In genomic region chr11:124669193-124669592, GRCh38 we compare ENCODE assay signal across 1 cellular context.
A peak's percentile ranks its signal among the peaks of the same experiment; 100 is the strongest.
TF ChIP-seq lines count a peak whose summit lies in the region.

No MANE protein-coding gene starts in this region.

TF ChIP-seq in HEK293, 187 proteins besides CTCF, POLR2A, EP300 and RAD21 (continued from another document):
- TF ChIP-seq, protein P1, sequence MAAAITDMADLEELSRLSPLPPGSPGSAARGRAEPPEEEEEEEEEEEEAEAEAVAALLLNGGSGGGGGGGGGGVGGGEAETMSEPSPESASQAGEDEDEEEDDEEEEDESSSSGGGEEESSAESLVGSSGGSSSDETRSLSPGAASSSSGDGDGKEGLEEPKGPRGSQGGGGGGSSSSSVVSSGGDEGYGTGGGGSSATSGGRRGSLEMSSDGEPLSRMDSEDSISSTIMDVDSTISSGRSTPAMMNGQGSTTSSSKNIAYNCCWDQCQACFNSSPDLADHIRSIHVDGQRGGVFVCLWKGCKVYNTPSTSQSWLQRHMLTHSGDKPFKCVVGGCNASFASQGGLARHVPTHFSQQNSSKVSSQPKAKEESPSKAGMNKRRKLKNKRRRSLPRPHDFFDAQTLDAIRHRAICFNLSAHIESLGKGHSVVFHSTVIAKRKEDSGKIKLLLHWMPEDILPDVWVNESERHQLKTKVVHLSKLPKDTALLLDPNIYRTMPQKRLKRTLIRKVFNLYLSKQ (tag by site-specific recombination; IDR thresholded peaks at IDR 0.05; ENCODE audit: borderline replicate concordance) = no peak
- TF ChIP-seq ZNF114 (tag by site-specific recombination; IDR thresholded peaks at IDR 0.05) (no peak), ZNF292 (tag by site-specific recombination; IDR thresholded peaks at IDR 0.05; ENCODE audit: borderline replicate concordance, low read depth) (no peak), KLF9 (tag by site-specific recombination; IDR thresholded peaks at IDR 0.05; ENCODE audit: low read depth) (no peak), ZNF169 (tag by site-specific recombination; IDR thresholded peaks at IDR 0.05) (no peak), ZEB2 (tag by site-specific recombination; IDR thresholded peaks at IDR 0.05) (0 out of 2 replicates have a peak, but pooled peaks have one; percentile 32), SP7 (tag by site-specific recombination; IDR thresholded peaks at IDR 0.05) (0 out of 2 replicates have a peak, but pooled peaks have one; percentile 14), ZNF211 (tag by site-specific recombination; IDR thresholded peaks at IDR 0.05; ENCODE audit: low read depth) (no peak), PRDM1 (tag by site-specific recombination; IDR thresholded peaks at IDR 0.05) (peak; percentile 58; the same call in 1 of the 2 replicates), ZNF132 (tag by site-specific recombination; IDR thresholded peaks at IDR 0.05; ENCODE audit: borderline replicate concordance) (no peak), REST (tag by site-specific recombination; IDR thresholded peaks at IDR 0.05) (no peak), MYNN (tag by site-specific recombination; IDR thresholded peaks at IDR 0.05; ENCODE audit: borderline replicate concordance) (no peak), ZNF639 (tag by site-specific recombination; IDR thresholded peaks at IDR 0.05) (no peak), ZNF776 (tag by site-specific recombination; IDR thresholded peaks at IDR 0.05; ENCODE audit: borderline replicate concordance) (no peak), ZNF561 (tag by site-specific recombination; IDR thresholded peaks at IDR 0.05; ENCODE audit: borderline replicate concordance) (no peak), ZNF521 (tag by site-specific recombination; IDR thresholded peaks at IDR 0.05) (no peak), ZBTB20 (tag by site-specific recombination; IDR thresholded peaks at IDR 0.05) (no peak), ZBTB21 (tag by site-specific recombination; IDR thresholded peaks at IDR 0.05) (no peak)
- TF ChIP-seq, protein P2, sequence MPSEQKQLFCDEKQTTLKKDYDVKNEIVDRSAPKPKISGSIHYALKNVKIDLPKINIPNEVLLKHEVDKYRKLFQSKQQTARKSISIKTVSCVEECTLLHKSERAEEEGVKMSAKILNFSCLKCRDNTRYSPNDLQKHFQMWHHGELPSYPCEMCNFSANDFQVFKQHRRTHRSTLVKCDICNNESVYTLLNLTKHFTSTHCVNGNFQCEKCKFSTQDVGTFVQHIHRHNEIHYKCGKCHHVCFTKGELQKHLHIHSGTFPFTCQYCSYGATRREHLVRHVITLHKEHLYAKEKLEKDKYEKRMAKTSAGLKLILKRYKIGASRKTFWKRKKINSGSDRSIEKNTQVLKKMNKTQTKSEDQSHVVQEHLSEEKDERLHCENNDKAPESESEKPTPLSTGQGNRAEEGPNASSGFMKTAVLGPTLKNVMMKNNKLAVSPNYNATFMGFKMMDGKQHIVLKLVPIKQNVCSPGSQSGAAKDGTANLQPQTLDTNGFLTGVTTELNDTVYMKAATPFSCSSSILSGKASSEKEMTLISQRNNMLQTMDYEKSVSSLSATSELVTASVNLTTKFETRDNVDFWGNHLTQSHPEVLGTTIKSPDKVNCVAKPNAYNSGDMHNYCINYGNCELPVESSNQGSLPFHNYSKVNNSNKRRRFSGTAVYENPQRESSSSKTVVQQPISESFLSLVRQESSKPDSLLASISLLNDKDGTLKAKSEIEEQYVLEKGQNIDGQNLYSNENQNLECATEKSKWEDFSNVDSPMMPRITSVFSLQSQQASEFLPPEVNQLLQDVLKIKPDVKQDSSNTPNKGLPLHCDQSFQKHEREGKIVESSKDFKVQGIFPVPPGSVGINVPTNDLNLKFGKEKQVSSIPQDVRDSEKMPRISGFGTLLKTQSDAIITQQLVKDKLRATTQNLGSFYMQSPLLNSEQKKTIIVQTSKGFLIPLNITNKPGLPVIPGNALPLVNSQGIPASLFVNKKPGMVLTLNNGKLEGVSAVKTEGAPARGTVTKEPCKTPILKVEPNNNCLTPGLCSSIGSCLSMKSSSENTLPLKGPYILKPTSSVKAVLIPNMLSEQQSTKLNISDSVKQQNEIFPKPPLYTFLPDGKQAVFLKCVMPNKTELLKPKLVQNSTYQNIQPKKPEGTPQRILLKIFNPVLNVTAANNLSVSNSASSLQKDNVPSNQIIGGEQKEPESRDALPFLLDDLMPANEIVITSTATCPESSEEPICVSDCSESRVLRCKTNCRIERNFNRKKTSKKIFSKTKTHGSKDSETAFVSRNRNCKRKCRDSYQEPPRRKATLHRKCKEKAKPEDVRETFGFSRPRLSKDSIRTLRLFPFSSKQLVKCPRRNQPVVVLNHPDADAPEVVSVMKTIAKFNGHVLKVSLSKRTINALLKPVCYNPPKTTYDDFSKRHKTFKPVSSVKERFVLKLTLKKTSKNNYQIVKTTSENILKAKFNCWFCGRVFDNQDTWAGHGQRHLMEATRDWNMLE (tag by site-specific recombination; conservative IDR thresholded peaks at IDR 0.05; ENCODE audit: low read depth) = no peak
